Comparison of ENCODE assay signal across 30 cellular contexts in genomic region chr10:118497227-118497626, GRCh38.
"Had no signal": no experiment of that assay in that cellular context is flagged by ENCODE, and none has a peak within 500 bp of the region (broad histone marks: within the 10 kb centered on the region; RNA-seq: fewer than 3 reads in every experiment).

No MANE protein-coding gene starts in this region.

- H3K36me3 ChIP-seq: cardiac muscle cell, colonic mucosa, gastrocnemius medialis, heart left ventricle, WERI-Rb-1 had no signal

- FAIRE-seq: astrocyte had no signal

- DNase-seq: activated B cell treated with CpG ODN at 0.5 μM for 24 hours; activated CD4-positive, alpha-beta T cell treated with anti-CD3 and anti-CD28 coated beads for 48 hours; activated CD4-positive, alpha-beta T cell treated with anti-CD3 and anti-CD28 coated beads, Interleukin-2, amount 50 U/mL, for 1 hour; activated CD4-positive, alpha-beta T cell treated with anti-CD3 and anti-CD28 coated beads, Interleukin-2, amount 50 U/mL, for 48 hours; activated CD8-positive, alpha-beta memory T cell treated with anti-CD3 and anti-CD28 coated beads for 24 hours; activated CD8-positive, alpha-beta T cell treated with anti-CD3 and anti-CD28 coated beads for 36 hours; activated effector memory CD4-positive, alpha-beta T cell treated with Interleukin-2 at 50 U/mL for 16 hours; activated gamma-delta T cell treated with Interleukin-2 at 50 U/mL for 16 hours; activated naive CD4-positive, alpha-beta T cell treated with anti-CD3 and anti-CD28 coated beads, Interleukin-2, amount 50 U/mL, for 16 hours; activated naive CD4-positive, alpha-beta T cell treated with Interleukin-2 at 50 U/mL for 16 hours; activated T-cell treated with anti-CD3 and anti-CD28 coated beads, Interleukin-2, amount 50 U/mL, for 4 hours; amniotic stem cell; anterior cingulate cortex; central memory CD4-positive, alpha-beta T cell; cerebellar nuclear complex; effector CD8-positive, alpha-beta T cell; foreskin keratinocyte; gastrocnemius medialis; glutamatergic neuron; heart left ventricle; T-helper 1 cell; T-helper 17 cell; T1000; WERI-Rb-1 had no signal

- H3K4me1 ChIP-seq: gastrocnemius medialis had no signal

- ATAC-seq: activated CD4-positive, CD25-positive, alpha-beta regulatory T cell treated with anti-CD3 and anti-CD28 coated beads, Interleukin-2, amount 50 U/mL, for 24 hours; activated CD8-positive, alpha-beta T cell treated with anti-CD3 and anti-CD28 coated beads for 36 hours; activated T-cell treated with anti-CD3 and anti-CD28 coated beads, Interleukin-2, amount 50 U/mL, for 4 hours; activated T-helper 17 cell treated with anti-CD3 and anti-CD28 coated beads, Interleukin-2, amount 50 U/mL, for 72 hours; esophagus mucosa; foreskin keratinocyte; gastrocnemius medialis; T-helper 17 cell had no signal

- H3K4me3 ChIP-seq: cardiac muscle cell, colonic mucosa, gastrocnemius medialis, heart left ventricle had no signal

- H3K27me3 ChIP-seq: cardiac muscle cell, colonic mucosa, foreskin keratinocyte, gastrocnemius medialis, heart left ventricle had no signal

- H3K9me3 ChIP-seq: colonic mucosa, gastrocnemius medialis, heart left ventricle had no signal

- H3K27ac ChIP-seq: cardiac muscle cell, colonic mucosa, foreskin keratinocyte, gastrocnemius medialis, heart left ventricle, WERI-Rb-1 had no signal
